ENCODE assay signal across 2 cellular contexts in genomic region chr18:11981383-11981632, GRCh38.
TF ChIP-seq lines count a peak whose summit lies in the region.

Gene IMPA2 (plus strand): TSS chr18:11981507. CDS start chr18:11981670, 163 bp downstream.

TF ChIP-seq in SK-N-SH, 30 proteins besides CTCF, POLR2A, EP300 and RAD21 (continued from another document):
- TF ChIP-seq REST (IDR thresholded peaks at IDR 0.05; ENCODE audit: low read depth, low read length): no peak

TF ChIP-seq in SK-N-SH treated with all-trans-retinoic acid at 6 μM for 48 hours, 23 proteins besides CTCF, POLR2A, EP300 and RAD21 (continued from another document):
- TF ChIP-seq ZC3H10 (CRISPR knock-in tag; IDR thresholded peaks at IDR 0.05): no peak
- no peak for TF ChIP-seq ESRRG (CRISPR knock-in tag; IDR thresholded peaks at IDR 0.05)
- no peak for TF ChIP-seq ISL1 (CRISPR knock-in tag; IDR thresholded peaks at IDR 0.05)
- TF ChIP-seq ARNTL (CRISPR knock-in tag; IDR thresholded peaks at IDR 0.05; ENCODE audit: borderline replicate concordance, low read depth): no peak
- no peak for TF ChIP-seq ZFP30 (CRISPR knock-in tag; IDR thresholded peaks at IDR 0.05)
- TF ChIP-seq, protein P1, sequence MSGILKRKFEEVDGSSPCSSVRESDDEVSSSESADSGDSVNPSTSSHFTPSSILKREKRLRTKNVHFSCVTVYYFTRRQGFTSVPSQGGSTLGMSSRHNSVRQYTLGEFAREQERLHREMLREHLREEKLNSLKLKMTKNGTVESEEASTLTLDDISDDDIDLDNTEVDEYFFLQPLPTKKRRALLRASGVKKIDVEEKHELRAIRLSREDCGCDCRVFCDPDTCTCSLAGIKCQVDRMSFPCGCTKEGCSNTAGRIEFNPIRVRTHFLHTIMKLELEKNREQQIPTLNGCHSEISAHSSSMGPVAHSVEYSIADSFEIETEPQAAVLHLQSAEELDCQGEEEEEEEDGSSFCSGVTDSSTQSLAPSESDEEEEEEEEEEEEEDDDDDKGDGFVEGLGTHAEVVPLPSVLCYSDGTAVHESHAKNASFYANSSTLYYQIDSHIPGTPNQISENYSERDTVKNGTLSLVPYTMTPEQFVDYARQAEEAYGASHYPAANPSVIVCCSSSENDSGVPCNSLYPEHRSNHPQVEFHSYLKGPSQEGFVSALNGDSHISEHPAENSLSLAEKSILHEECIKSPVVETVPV (CRISPR knock-in tag; IDR thresholded peaks at IDR 0.05): no peak
- TF ChIP-seq ZFP3 (CRISPR knock-in tag; IDR thresholded peaks at IDR 0.05): no peak
- no peak for TF ChIP-seq SNAI2 (CRISPR knock-in tag; IDR thresholded peaks at IDR 0.05)
- no peak for TF ChIP-seq RARB (CRISPR knock-in tag; IDR thresholded peaks at IDR 0.05)
- TF ChIP-seq ZNF70 (CRISPR knock-in tag; IDR thresholded peaks at IDR 0.05): no peak
